Comparison of ENCODE assay signal across 15 cellular contexts in genomic region chr7:84085147-84085546, GRCh38.
A peak's percentile ranks its signal among the peaks of the same experiment; 100 is the strongest.
DNase-seq lines count a peak whose midpoint lies in the region; ATAC-seq and TF ChIP-seq lines count a peak whose summit lies in the region.
"Had no signal": no experiment of that assay in that cellular context is flagged by ENCODE, and none has a peak within 500 bp of the region (broad histone marks: within the 10 kb centered on the region; RNA-seq: fewer than 3 reads in every experiment).

No MANE protein-coding gene starts in this region.

- H3K27me3 ChIP-seq in sigmoid colon, result no peaks in the 10 kb centered on the region
- H3K27me3 ChIP-seq: stomach had no signal

- H3K4me1 ChIP-seq in sigmoid colon, result peaks cover 0 to 23% (median 7%) of the 10 kb centered on the region in 4 donors
- H3K4me1 ChIP-seq: psoas muscle, stomach had no signal

- 9 to 32% methylated on average over 1 of the region's 1 CpG for WGBS in sigmoid colon, 2 donors

- intact Hi-C loops in sigmoid colon (cut with DNase I), result no loop called here

- no peaks in the 10 kb centered on the region for H3K36me3 ChIP-seq in sigmoid colon
- H3K36me3 ChIP-seq: stomach had no signal

- DNase-seq in DMS 273 (lab: John Stamatoyannopoulos, UW; ENCODE audit: unreplicated experiment), result peak; percentile 49
- DNase-seq in HS-5 (ENCODE audit: low read depth), result peak; percentile 38
- peak; percentile 73 for DNase-seq in iris pigment epithelial cell (ENCODE audit: low read depth)
- no peak for DNase-seq in sigmoid colon
- no peak for DNase-seq in HPDE6-E6E7 (ENCODE audit: extremely low spot score)
- DNase-seq in activated CD4-positive, alpha-beta T cell treated with anti-CD3 and anti-CD28 coated beads, Interleukin-2, amount 50 U/mL, for 48 hours, result no peak
- DNase-seq: activated B cell treated with CpG ODN at 0.5 μM for 24 hours; activated T-cell treated with anti-CD3 and anti-CD28 coated beads, Interleukin-2, amount 50 U/mL, for 72 hours; MM.1S; NCI-H774; psoas muscle; stimulated activated CD4-positive, alpha-beta T cell treated with anti-CD3 and anti-CD28 coated beads, Interleukin-4, amount 100 ng/mL, for 4 hours; stomach had no signal

- H3K27ac ChIP-seq in sigmoid colon, result no peak overlapping the region
- H3K27ac ChIP-seq: psoas muscle, stomach had no signal

- no peak for TF ChIP-seq CTCF in sigmoid colon (IDR thresholded peaks at IDR 0.05)

- ATAC-seq in SK-N-SH treated with all-trans-retinoic acid at 6 μM for 48 hours (peak; percentile 57), HG03571 (IDR thresholded peaks at IDR 0.05; ENCODE audit: unreplicated experiment) (no peak)
- ATAC-seq: activated T-cell treated with anti-CD3 and anti-CD28 coated beads, Interleukin-2, amount 50 U/mL, for 72 hours; psoas muscle had no signal

- no peak for TF ChIP-seq EP300 in sigmoid colon (IDR thresholded peaks at IDR 0.05)

- no peak overlapping the region for H3K4me3 ChIP-seq in sigmoid colon
- H3K4me3 ChIP-seq: psoas muscle, stomach had no signal

- no peak for TF ChIP-seq POLR2A in sigmoid colon (IDR thresholded peaks at IDR 0.05)

- no peaks in the 10 kb centered on the region for H3K9me3 ChIP-seq in sigmoid colon
- H3K9me3 ChIP-seq: psoas muscle, stomach had no signal

TF ChIP-seq in SK-N-SH treated with all-trans-retinoic acid at 6 μM for 48 hours, 23 proteins besides CTCF, POLR2A, EP300 and RAD21:
- TF ChIP-seq CREB5 (CRISPR knock-in tag; IDR thresholded peaks at IDR 0.05; ENCODE audit: low read depth), result no peak
- no peak for TF ChIP-seq PATZ1 (CRISPR knock-in tag; IDR thresholded peaks at IDR 0.05; ENCODE audit: borderline replicate concordance)
- TF ChIP-seq TOX (CRISPR knock-in tag; IDR thresholded peaks at IDR 0.05; ENCODE audit: borderline replicate concordance), result 0 out of 2 replicates have a peak, but pooled peaks have one; percentile 4

Comparison
In these comparisons a context has a peak if more than half of its experiments do, and no peak if none do; other contexts are left out.
1. DNase-seq: peak in DMS 273 (single experiment), HS-5 (single experiment) and iris pigment epithelial cell (single experiment); none in sigmoid colon (single experiment), HPDE6-E6E7 (single experiment) and activated CD4-positive, alpha-beta T cell treated with anti-CD3 and anti-CD28 coated beads, Interleukin-2, amount 50 U/mL, for 48 hours (0 of 2).